9 cellular contexts compared by ENCODE assay signal in genomic region chr18:48902856-48903601, GRCh38. TPM values are rescaled to one million over a fixed set of nuclear protein-coding genes. Genes with fewer than 3 reads are reported as not detected.
A peak's percentile ranks its signal among the peaks of the same experiment; 100 is the strongest.
DNase-seq lines count a peak whose midpoint lies in the region; ATAC-seq and TF ChIP-seq lines count a peak whose summit lies in the region.
"Had no signal": no experiment of that assay in that cellular context is flagged by ENCODE, and none has a peak within 500 bp of the region (broad histone marks: within the 10 kb centered on the region; RNA-seq: fewer than 3 reads in every experiment).

No MANE protein-coding gene starts in this region.

- no peak for ATAC-seq in HG02763 (IDR thresholded peaks at IDR 0.05; ENCODE audit: unreplicated experiment)
- no peak for ATAC-seq in GM21526 (IDR thresholded peaks at IDR 0.05; ENCODE audit: low FRiP score, unreplicated experiment)

- H3K4me3 ChIP-seq in lower leg skin (ENCODE audit: low read depth, poor library complexity, severe bottlenecking) (no peak overlapping the region), spleen (no peak overlapping the region)

- 72 to 82% methylated on average over 8 of the region's 8 CpGs for WGBS in lower leg skin, 2 donors
- WGBS in spleen, 5 donors = 77 to 94% (median 88%) methylated on average over 8 of the region's 8 CpGs

- peaks cover 0 to 4% (median 0%) of the 10 kb centered on the region in 7 donors for H3K27me3 ChIP-seq in spleen (replicated peaks in 1 of 7)

- peaks cover 67% of the 10 kb centered on the region for H3K4me1 Mint-ChIP-seq in HFFc6 (ENCODE audit: low read depth)

- intact Hi-C loops in lower leg skin (cut with DNase I; ENCODE audit: low total_unique reads) = no loop called here
- intact Hi-C loops in spleen (cut with DNase I; ENCODE audit: low total_unique reads) = no loop called here

- peak overlapping the region in 5 of 8 donors; percentile 20 to 63 (median 41) for H3K27ac ChIP-seq in spleen

- H3K9me3 Mint-ChIP-seq in HFFc6 = peaks cover 23% of the 10 kb centered on the region

- DNase-seq in HFFc6 (no peak), dermis blood vessel endothelial cell (peak; percentile 28), lower leg skin (ENCODE audit: low spot score in 2 of 2) (peak; percentile 39 to 89), spleen (peak; percentile 74), NCI-H345 treated with DMSO at 0.1 percent for 48 hours (lab: John Stamatoyannopoulos, UW; ENCODE audit: unreplicated experiment) (no peak), NCI-H524 (lab: John Stamatoyannopoulos, UW) (no peak)
- DNase-seq: central memory CD4-positive, alpha-beta T cell had no signal

- TF ChIP-seq CTCF in HFFc6 (IDR thresholded peaks at IDR 0.05) (no peak), lower leg skin (IDR thresholded peaks at IDR 0.05) (no peak), spleen (IDR thresholded peaks at IDR 0.05 in 8 of 11, conservative IDR thresholded peaks at IDR 0.05 in 3 of 11) (no peak)

- H3K36me3 Mint-ChIP-seq in HFFc6 (ENCODE audit: low read depth) = peaks cover 30% of the 10 kb centered on the region

- no peak for TF ChIP-seq POLR2A in lower leg skin (IDR thresholded peaks at IDR 0.05)
- TF ChIP-seq POLR2A in spleen (IDR thresholded peaks at IDR 0.05) = no peak

- H3K27ac Mint-ChIP-seq in HFFc6 = peak overlapping the region; percentile 98

- peaks cover 0 to 25% (median 8%) of the 10 kb centered on the region in 6 donors for H3K4me1 ChIP-seq in spleen

- peaks cover 0 to 18% (median 10%) of the 10 kb centered on the region in 8 donors for H3K9me3 ChIP-seq in spleen

- H3K27me3 Mint-ChIP-seq in HFFc6 (ENCODE audit: insufficient read depth) = no peaks in the 10 kb centered on the region

- H3K36me3 ChIP-seq in spleen = no peaks in the 10 kb centered on the region

- H3K4me3 Mint-ChIP-seq in HFFc6 = peak overlapping the region; percentile 45

RNA-seq across cellular contexts. Expression of gene SMAD7, which starts 47.7 kb away (rescaled TPM):
- 10 to 100 TPM; 29.6 to 35.8 (median 30.7) TPM for total RNA-seq in HFFc6 (2021; fragmentation: NEBNext Ultra II Directional; extraction: Animal tissue kit (Norgen Biotek cat#: 25700))
- total RNA-seq in dermis blood vessel endothelial cell = 6.2 and 9.0 TPM in 2 replicates
- 10 to 100 TPM; 19.6 to 23.9 (median 20.7) TPM for total RNA-seq in lower leg skin
- 10 to 100 TPM; 14.3 to 21.2 (median 16.2) TPM for total RNA-seq in spleen
- 1 to 10 TPM; 2.5 to 5.4 (median 4.6) TPM for polyA plus RNA-seq in spleen

Comparison
In these comparisons a context has a peak if more than half of its experiments do, and no peak if none do; other contexts are left out.
1. DNase-seq: peak in dermis blood vessel endothelial cell (single experiment), lower leg skin (2 of 2) and spleen (single experiment); none in HFFc6 (single experiment), NCI-H345 treated with DMSO at 0.1 percent for 48 hours (single experiment) and NCI-H524 (0 of 2).